In genomic region chr1:243740255-243740999, GRCh38 we compare ENCODE assay signal across 1 cellular context.
TF ChIP-seq lines count a peak whose summit lies in the region.

No MANE protein-coding gene starts in this region.

TF ChIP-seq in K562, 482 proteins besides CTCF, POLR2A, EP300 and RAD21 (continued from another document):
- TF ChIP-seq ZBTB40 (IDR thresholded peaks at IDR 0.05), result peak; percentile 64; the same call in 1 of the 2 replicates
- no peak for TF ChIP-seq ZBTB40 (CRISPR knock-in tag; IDR thresholded peaks at IDR 0.05)
- no peak for TF ChIP-seq CLOCK (CRISPR knock-in tag; IDR thresholded peaks at IDR 0.05; ENCODE audit: borderline replicate concordance)
- no peak for TF ChIP-seq ADNP (tag; IDR thresholded peaks at IDR 0.05)
- no peak for TF ChIP-seq HDAC1 (IDR thresholded peaks at IDR 0.05)
TF ChIP-seq in K562: peak in this region for 1.
